13 cellular contexts compared by ENCODE assay signal in genomic region chr6:112330071-112330876, GRCh38. TPM values are rescaled to one million over a fixed set of nuclear protein-coding genes. Genes with fewer than 3 reads are reported as not detected.
DNase-seq lines count a peak whose midpoint lies in the region; ATAC-seq and TF ChIP-seq lines count a peak whose summit lies in the region.
"Had no signal": no experiment of that assay in that cellular context is flagged by ENCODE, and none has a peak within 500 bp of the region (broad histone marks: within the 10 kb centered on the region; RNA-seq: fewer than 3 reads in every experiment).

No MANE protein-coding gene starts in this region.

- H3K27ac ChIP-seq in mesenchymal stem cell (ENCODE audit: low read length, poor library complexity, severe bottlenecking): no peak overlapping the region
- H3K27ac ChIP-seq: thoracic aorta had no signal

- no peak overlapping the region for H3K14ac ChIP-seq in mesenchymal stem cell (ENCODE audit: low read length in 2 of 2)

- H3K4me1 ChIP-seq in BE2C: no peaks in the 10 kb centered on the region; the same call in 1 of the 2 replicates
- no peaks in the 10 kb centered on the region for H3K4me1 ChIP-seq in mesenchymal stem cell (ENCODE audit: control insufficient read depth, insufficient read depth, low read depth, low read length)

- H3K4ac ChIP-seq in mesenchymal stem cell (ENCODE audit: low read depth in 1 of 2, low read length in 2 of 2): peak overlapping the region in 1 of 2 experiments; percentile 45

- H2BK15ac ChIP-seq in mesenchymal stem cell (ENCODE audit: low read depth, poor library complexity, severe bottlenecking): no peak overlapping the region

- no peak overlapping the region for H2BK120ac ChIP-seq in mesenchymal stem cell (ENCODE audit: low read depth, low read length)

- H3K9ac ChIP-seq in mesenchymal stem cell (ENCODE audit: low read length): peak overlapping the region; percentile 50

- no peaks in the 10 kb centered on the region for H3K9me3 ChIP-seq in BE2C
- peaks cover 18% of the 10 kb centered on the region for H3K9me3 ChIP-seq in mesenchymal stem cell (ENCODE audit: control insufficient read depth, low read length)
- H3K9me3 ChIP-seq: thoracic aorta had no signal

- H2AFZ ChIP-seq in mesenchymal stem cell (ENCODE audit: low read depth, low read length): no peak overlapping the region

- H3K23ac ChIP-seq in mesenchymal stem cell (ENCODE audit: low read length in 2 of 2): peak overlapping the region in 1 of 2 experiments; percentile 40

- peak overlapping the region in 2 of 5 experiments; percentile 13 to 34 for H3K4me3 Mint-ChIP-seq in brain
- H3K4me3 Mint-ChIP-seq in activated CD8-positive, alpha-beta memory T cell treated with anti-CD3 and anti-CD28 coated beads, Interleukin-2, amount 10 ng/mL, durations not matched to agents 7 days and 5 days: no peak overlapping the region
- H3K4me3 Mint-ChIP-seq: activated B cell treated with CpG ODN at 0.5 μM for 24 hours; activated naive CD4-positive, alpha-beta T cell treated with anti-CD3 and anti-CD28 coated beads for 36 hours; mesothelial cell of epicardium had no signal

- no peak overlapping the region for H2AK5ac ChIP-seq in mesenchymal stem cell (ENCODE audit: low read length, severe bottlenecking)

- no peak for ATAC-seq in activated CD8-positive, alpha-beta memory T cell treated with anti-CD3 and anti-CD28 coated beads, Interleukin-2, amount 10 ng/mL, durations not matched to agents 7 days and 5 days

- H3K4me3 ChIP-seq in BE2C (ENCODE audit: low read depth, low read length) (no peak overlapping the region), mesenchymal stem cell (ENCODE audit: insufficient read depth in 1 of 2, low read depth in 1 of 2, low read length in 2 of 2) (peak overlapping the region in 1 of 2 experiments; percentile 21)
- H3K4me3 ChIP-seq: thoracic aorta had no signal

- peaks cover 14% of the 10 kb centered on the region for H3K36me3 Mint-ChIP-seq in brain
- no peaks in the 10 kb centered on the region for H3K36me3 Mint-ChIP-seq in activated CD8-positive, alpha-beta memory T cell treated with anti-CD3 and anti-CD28 coated beads, Interleukin-2, amount 10 ng/mL, durations not matched to agents 7 days and 5 days

- H4K8ac ChIP-seq in mesenchymal stem cell (ENCODE audit: low read length): no peak overlapping the region

- CTCF ChIA-PET in activated CD8-positive, alpha-beta memory T cell treated with anti-CD3 and anti-CD28 coated beads, Interleukin-2, amount 10 ng/mL, durations not matched to agents 7 days and 5 days (lab: Charles Lee): no interaction called here

- peak overlapping the region in 1 of 2 experiments; percentile 48 for H3K18ac ChIP-seq in mesenchymal stem cell (ENCODE audit: low read depth in 1 of 2, low read length in 2 of 2)

- peak overlapping the region; percentile 40 to 96 (median 72) for H3K27ac Mint-ChIP-seq in brain
- H3K27ac Mint-ChIP-seq in activated CD8-positive, alpha-beta memory T cell treated with anti-CD3 and anti-CD28 coated beads, Interleukin-2, amount 10 ng/mL, durations not matched to agents 7 days and 5 days: no peak overlapping the region
- H3K27ac Mint-ChIP-seq: activated B cell treated with CpG ODN at 0.5 μM for 24 hours; activated naive CD4-positive, alpha-beta T cell treated with anti-CD3 and anti-CD28 coated beads for 36 hours; mesothelial cell of epicardium had no signal

- H3K9me3 Mint-ChIP-seq in brain: peaks cover 27 to 36% (median 30%) of the 10 kb centered on the region in 5 experiments
- H3K9me3 Mint-ChIP-seq in activated CD8-positive, alpha-beta memory T cell treated with anti-CD3 and anti-CD28 coated beads, Interleukin-2, amount 10 ng/mL, durations not matched to agents 7 days and 5 days (ENCODE audit: low read depth): peaks cover 3% of the 10 kb centered on the region

- H3K4me1 Mint-ChIP-seq in brain: peaks cover 29% of the 10 kb centered on the region
- no peaks in the 10 kb centered on the region for H3K4me1 Mint-ChIP-seq in activated CD8-positive, alpha-beta memory T cell treated with anti-CD3 and anti-CD28 coated beads, Interleukin-2, amount 10 ng/mL, durations not matched to agents 7 days and 5 days
- H3K4me1 Mint-ChIP-seq: activated B cell treated with CpG ODN at 0.5 μM for 24 hours had no signal

- no peak overlapping the region for H2BK5ac ChIP-seq in mesenchymal stem cell (ENCODE audit: low read depth, low read length, poor library complexity, severe bottlenecking)

- 38% methylated on average over 1 of the region's 1 CpG for WGBS in mesenchymal stem cell

- H3K36me3 ChIP-seq in BE2C (no peaks in the 10 kb centered on the region), mesenchymal stem cell (ENCODE audit: control insufficient read depth in 1 of 2, insufficient read depth in 2 of 2, low read depth in 1 of 2, low read length in 2 of 2) (no peaks in the 10 kb centered on the region)
- H3K36me3 ChIP-seq: thoracic aorta had no signal

- no peaks in the 10 kb centered on the region for H3K79me1 ChIP-seq in mesenchymal stem cell (replicated peaks; ENCODE audit: low read length, poor library complexity, severe bottlenecking)

- no peaks in the 10 kb centered on the region for H3K27me3 Mint-ChIP-seq in brain
- peaks cover 48% of the 10 kb centered on the region for H3K27me3 Mint-ChIP-seq in activated CD8-positive, alpha-beta memory T cell treated with anti-CD3 and anti-CD28 coated beads, Interleukin-2, amount 10 ng/mL, durations not matched to agents 7 days and 5 days

- H3K27me3 ChIP-seq in BE2C (no peaks in the 10 kb centered on the region), mesenchymal stem cell (ENCODE audit: control insufficient read depth in 1 of 2, insufficient read depth in 1 of 2, low read length in 2 of 2) (no peaks in the 10 kb centered on the region)

- no peak overlapping the region for H4K91ac ChIP-seq in mesenchymal stem cell (ENCODE audit: low read length)

- H3K4me2 ChIP-seq in mesenchymal stem cell (ENCODE audit: low read length, poor library complexity, severe bottlenecking): no peak overlapping the region

- TF ChIP-seq CTCF in BE2C (IDR thresholded peaks at IDR 0.05; ENCODE audit: low read depth, low read length): peak; percentile 16; the same call in 1 of the 2 replicates
- TF ChIP-seq CTCF in brain (conservative IDR thresholded peaks at IDR 0.05): no peak

- peak overlapping the region in 1 of 2 experiments; percentile 67 for H2BK12ac ChIP-seq in mesenchymal stem cell (ENCODE audit: low read length in 2 of 2)

- DNase-seq in BE2C (peak; percentile 35), HT1080 (ENCODE audit: low read depth) (peak; percentile 80), mesenchymal stem cell (peak; percentile 15), SIG-M5 (lab: John Stamatoyannopoulos, UW) (no peak), GM19240 (ENCODE audit: insufficient read length, low spot score) (no peak)
- no peak for DNase-seq in activated CD4-positive, alpha-beta T cell treated with anti-CD3 and anti-CD28 coated beads, Interleukin-2, amount 50 U/mL, for 4 hours
- DNase-seq in activated CD8-positive, alpha-beta memory T cell treated with anti-CD3 and anti-CD28 coated beads, Interleukin-2, amount 10 ng/mL, durations not matched to agents 7 days and 5 days: no peak
- DNase-seq: activated B cell treated with CpG ODN at 0.5 μM for 24 hours had no signal

RNA-seq across cellular contexts. Expression of gene RFPL4B, which starts 16.9 kb away (rescaled TPM):
- 0.69 TPM for polyA plus RNA-seq in BE2C (2012; ENCODE audit: insufficient read depth, insufficient read length, low read depth)
- 0.03 TPM in 1 of 2 replicates, not detected in the other for total RNA-seq in HT1080 (2014; rRNA removed; shearing (Covaris generic))
- not detected in 2 replicates for polyA plus RNA-seq in HT1080 (2015; cell fraction: cytosol; rRNA removed)
- 0.06 TPM in 1 of 2 replicates, not detected in the other for polyA plus RNA-seq in HT1080 (2015; cell fraction: nucleus; rRNA removed)
- polyA plus RNA-seq in brain (ENCODE audit: insufficient read depth, low read depth, low replicate concordance): not detected
- polyA plus RNA-seq in mesenchymal stem cell (2013, experiment 1 of 2): 0.01 TPM
- not detected for polyA plus RNA-seq in mesenchymal stem cell (2013, experiment 2 of 2)
- total RNA-seq in activated CD8-positive, alpha-beta memory T cell treated with anti-CD3 and anti-CD28 coated beads, Interleukin-2, amount 10 ng/mL, durations not matched to agents 7 days and 5 days: not detected
- total RNA-seq: activated B cell treated with CpG ODN at 0.5 μM for 24 hours; activated naive CD4-positive, alpha-beta T cell treated with anti-CD3 and anti-CD28 coated beads for 36 hours; mesothelial cell of epicardium had no signal
- polyA plus RNA-seq: esophagus had no signal

Comparison
In these comparisons a context has a peak if more than half of its experiments do, and no peak if none do; other contexts are left out.
1. DNase-seq: peak in BE2C (single experiment), HT1080 (single experiment) and mesenchymal stem cell (single experiment); none in SIG-M5 (single experiment), activated CD4-positive, alpha-beta T cell treated with anti-CD3 and anti-CD28 coated beads, Interleukin-2, amount 50 U/mL, for 4 hours (0 of 2), GM19240 (single experiment) and activated CD8-positive, alpha-beta memory T cell treated with anti-CD3 and anti-CD28 coated beads, Interleukin-2, amount 10 ng/mL, durations not matched to agents 7 days and 5 days (single experiment).